1 cellular context compared by ENCODE assay signal in genomic region chr16:74892574-74893461, GRCh38.
A peak's percentile ranks its signal among the peaks of the same experiment; 100 is the strongest.
TF ChIP-seq lines count a peak whose summit lies in the region.

No MANE protein-coding gene starts in this region.

TF ChIP-seq in HepG2, 621 proteins besides CTCF, POLR2A, EP300 and RAD21 (continued from another document):
- TF ChIP-seq FOXO4 (CRISPR knock-in tag; conservative IDR thresholded peaks at IDR 0.05): 0 out of 2 replicates have a peak, but pooled peaks have one; percentile 30
TF ChIP-seq in HepG2: peak in this region for 1.
